1 cellular context compared by ENCODE assay signal in the genomic region with DNA sequence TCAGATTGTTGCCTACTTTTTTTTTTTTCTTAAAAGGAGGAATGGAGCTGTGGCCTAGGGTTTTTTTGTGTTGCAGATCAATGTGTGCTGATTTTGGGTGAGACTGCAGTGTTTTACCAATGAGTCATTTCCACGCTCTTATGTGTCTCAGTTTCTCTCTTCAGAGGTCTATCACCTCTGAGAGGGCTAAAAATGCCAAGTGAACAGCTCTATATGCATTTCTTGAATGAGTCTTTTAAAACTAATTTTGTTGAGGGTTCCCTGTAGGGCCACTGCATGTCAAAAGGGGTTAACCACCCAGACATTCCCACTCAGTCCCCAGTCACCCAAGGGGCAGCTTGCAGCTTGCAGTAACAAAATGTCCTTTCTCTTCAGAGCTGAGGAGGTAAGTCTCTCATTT.
TF ChIP-seq lines count a peak whose summit lies in the region.

No MANE protein-coding gene starts in this region.

TF ChIP-seq in IMR-90, 13 proteins besides CTCF, POLR2A, EP300 and RAD21 (continued from another document):
- TF ChIP-seq, protein P1, sequence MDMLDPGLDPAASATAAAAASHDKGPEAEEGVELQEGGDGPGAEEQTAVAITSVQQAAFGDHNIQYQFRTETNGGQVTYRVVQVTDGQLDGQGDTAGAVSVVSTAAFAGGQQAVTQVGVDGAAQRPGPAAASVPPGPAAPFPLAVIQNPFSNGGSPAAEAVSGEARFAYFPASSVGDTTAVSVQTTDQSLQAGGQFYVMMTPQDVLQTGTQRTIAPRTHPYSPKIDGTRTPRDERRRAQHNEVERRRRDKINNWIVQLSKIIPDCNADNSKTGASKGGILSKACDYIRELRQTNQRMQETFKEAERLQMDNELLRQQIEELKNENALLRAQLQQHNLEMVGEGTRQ (IDR thresholded peaks at IDR 0.05; ENCODE audit: low read depth, low read length): no peak
- TF ChIP-seq FOS (IDR thresholded peaks at IDR 0.05; ENCODE audit: low read depth, low read length) (no peak), CHD1 (IDR thresholded peaks at IDR 0.05; ENCODE audit: low read depth, low read length) (no peak), RCOR1 (IDR thresholded peaks at IDR 0.05; ENCODE audit: insufficient replicate concordance, low read length) (no peak), MAFK (IDR thresholded peaks at IDR 0.05; ENCODE audit: low read depth, low read length) (no peak), MXI1 (IDR thresholded peaks at IDR 0.05; ENCODE audit: borderline replicate concordance, low read depth, low read length) (no peak), BHLHE40 (IDR thresholded peaks at IDR 0.05; ENCODE audit: low read depth, low read length) (no peak)
- TF ChIP-seq, protein P2, sequence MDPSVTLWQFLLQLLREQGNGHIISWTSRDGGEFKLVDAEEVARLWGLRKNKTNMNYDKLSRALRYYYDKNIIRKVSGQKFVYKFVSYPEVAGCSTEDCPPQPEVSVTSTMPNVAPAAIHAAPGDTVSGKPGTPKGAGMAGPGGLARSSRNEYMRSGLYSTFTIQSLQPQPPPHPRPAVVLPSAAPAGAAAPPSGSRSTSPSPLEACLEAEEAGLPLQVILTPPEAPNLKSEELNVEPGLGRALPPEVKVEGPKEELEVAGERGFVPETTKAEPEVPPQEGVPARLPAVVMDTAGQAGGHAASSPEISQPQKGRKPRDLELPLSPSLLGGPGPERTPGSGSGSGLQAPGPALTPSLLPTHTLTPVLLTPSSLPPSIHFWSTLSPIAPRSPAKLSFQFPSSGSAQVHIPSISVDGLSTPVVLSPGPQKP (IDR thresholded peaks at IDR 0.05; ENCODE audit: borderline replicate concordance, low read depth, low read length): no peak
